In genomic region chr7:142583424-142583823, GRCh38 we compare ENCODE assay signal across 1 cellular context.
TF ChIP-seq lines count a peak whose summit lies in the region.

No MANE protein-coding gene starts in this region.

TF ChIP-seq in GM12878, 131 proteins besides CTCF, POLR2A, EP300 and RAD21 (continued from another document and continues in another):
- TF ChIP-seq BCL11A (IDR thresholded peaks at IDR 0.05; ENCODE audit: low read depth, low read length) (peak; percentile 76), IRF5 (IDR thresholded peaks at IDR 0.05; ENCODE audit: borderline replicate concordance) (no peak), USF1 (IDR thresholded peaks at IDR 0.05; ENCODE audit: borderline replicate concordance, extremely low read length, insufficient read depth, low read depth, low read length) (no peak), BHLHE40 (IDR thresholded peaks at IDR 0.05; ENCODE audit: borderline replicate concordance in 1 of 2, low read depth in 2 of 2, low read length in 1 of 2) (peak; percentile 36 to 39; a peak in 2 of 4 replicates), SIN3A (IDR thresholded peaks at IDR 0.05; ENCODE audit: low read depth, low read length) (no peak), ZNF687 (IDR thresholded peaks at IDR 0.05) (0 out of 2 replicates have a peak, but pooled peaks have one; percentile 43), IRF3 (IDR thresholded peaks at IDR 0.05) (no peak), WRNIP1 (IDR thresholded peaks at IDR 0.05; ENCODE audit: borderline replicate concordance, low read depth, low read length) (0 out of 2 replicates have a peak, but pooled peaks have one; percentile 65), MTA3 (IDR thresholded peaks at IDR 0.05; ENCODE audit: borderline replicate concordance, low read length) (no peak), CHD2 (IDR thresholded peaks at IDR 0.05; ENCODE audit: borderline replicate concordance, low read depth, low read length) (no peak), ZNF274 (IDR thresholded peaks at IDR 0.05; ENCODE audit: insufficient read depth, insufficient read length) (no peak), HCFC1 (IDR thresholded peaks at IDR 0.05; ENCODE audit: low read length) (no peak), NFYA (IDR thresholded peaks at IDR 0.05; ENCODE audit: borderline replicate concordance, low read depth, low read length) (no peak), ZNF592 (IDR thresholded peaks at IDR 0.05) (no peak), USF2 (IDR thresholded peaks at IDR 0.05; ENCODE audit: borderline replicate concordance, low read depth, low read length) (no peak), KLF5 (IDR thresholded peaks at IDR 0.05; ENCODE audit: partially characterized antibody) (no peak), RCOR1 (conservative IDR thresholded peaks at IDR 0.05; ENCODE audit: low read depth, low read length) (no peak), NR2F1 (conservative IDR thresholded peaks at IDR 0.05) (peak; percentile 67; the same call in 1 of the 2 replicates), SKIL (IDR thresholded peaks at IDR 0.05; ENCODE audit: low read depth, poor library complexity, severe bottlenecking) (no peak), HDAC2 (IDR thresholded peaks at IDR 0.05) (no peak), RUNX3 (IDR thresholded peaks at IDR 0.05; ENCODE audit: low read length) (0 out of 2 replicates have a peak, but pooled peaks have one; percentile 16), MAX (IDR thresholded peaks at IDR 0.05; ENCODE audit: low read depth, low read length) (no peak), GATAD2B (conservative IDR thresholded peaks at IDR 0.05; ENCODE audit: low read depth) (no peak), ELK1 (IDR thresholded peaks at IDR 0.05; ENCODE audit: low read depth, low read length) (no peak), ZNF217 (IDR thresholded peaks at IDR 0.05) (no peak), ZNF384 (IDR thresholded peaks at IDR 0.05; ENCODE audit: borderline replicate concordance, low read depth, low read length) (no peak), ASH2L (IDR thresholded peaks at IDR 0.05; ENCODE audit: borderline replicate concordance, low read depth) (no peak), NKRF (conservative IDR thresholded peaks at IDR 0.05) (no peak), SUZ12 (IDR thresholded peaks at IDR 0.05; ENCODE audit: unreplicated experiment) (no peak), HSF1 (IDR thresholded peaks at IDR 0.05; ENCODE audit: low read depth, low read length) (no peak), MYB (IDR thresholded peaks at IDR 0.05; ENCODE audit: borderline replicate concordance, low read depth, low read length) (no peak), TBL1XR1 (IDR thresholded peaks at IDR 0.05; ENCODE audit: low read depth, low read length) (no peak)
